ENCODE assay signal across 9 cellular contexts in genomic region chr2:33372940-33373553, GRCh38.
DNase-seq lines count a peak whose midpoint lies in the region; ATAC-seq and TF ChIP-seq lines count a peak whose summit lies in the region.
"Had no signal": no experiment of that assay in that cellular context is flagged by ENCODE, and none has a peak within 500 bp of the region (broad histone marks: within the 10 kb centered on the region; RNA-seq: fewer than 3 reads in every experiment).

No MANE protein-coding gene starts in this region.

- no peaks in the 10 kb centered on the region for H3K9me3 Mint-ChIP-seq in CD4-positive, alpha-beta T cell
- no peaks in the 10 kb centered on the region for H3K9me3 Mint-ChIP-seq in stimulated activated naive B cell treated with anti-CD40 and anti-IgM and Interleukin-4, amounts not matched to agents 10 μg/mL and 1 μg/mL and 100 μg/mL, for 72 hours

- H3K36me3 Mint-ChIP-seq in CD4-positive, alpha-beta T cell (ENCODE audit: low read depth), result no peaks in the 10 kb centered on the region
- no peaks in the 10 kb centered on the region for H3K36me3 Mint-ChIP-seq in stimulated activated naive B cell treated with anti-CD40 and anti-IgM and Interleukin-4, amounts not matched to agents 10 μg/mL and 1 μg/mL and 100 μg/mL, for 72 hours

- POLR2A ChIA-PET in CD4-positive, alpha-beta T cell (lab: Charles Lee), result no interaction called here

- intact Hi-C loops in CD4-positive, alpha-beta T cell (cut with DNase I, micrococcal nuclease), result loop anchor here in 1 of 2 experiments (2.0 to 10.0 kb wide), 2 partner anchors 212 to 818 kb away; no protein-coding TSS in a partner anchor

- H3K27me3 Mint-ChIP-seq in CD4-positive, alpha-beta T cell, result no peaks in the 10 kb centered on the region
- no peaks in the 10 kb centered on the region for H3K27me3 Mint-ChIP-seq in stimulated activated naive B cell treated with anti-CD40 and anti-IgM and Interleukin-4, amounts not matched to agents 10 μg/mL and 1 μg/mL and 100 μg/mL, for 72 hours

- H3K27me3 ChIP-seq in CD4-positive, alpha-beta T cell (ENCODE audit: control insufficient read depth, insufficient read depth, low read length), result no peaks in the 10 kb centered on the region
- H3K27me3 ChIP-seq: SJCRH30 had no signal

- peak in 1 of 10 experiments; percentile 5 for DNase-seq in CD4-positive, alpha-beta T cell
- DNase-seq in GM13977 (ENCODE audit: low spot score) (peak; percentile 64), NCI-H1092 (lab: John Stamatoyannopoulos, UW) (peak; percentile 3), hepatic stellate cell (ENCODE audit: low spot score) (peak; percentile 12), NCI-H226 (no peak)
- no peak for DNase-seq in stimulated activated naive B cell treated with anti-CD40 and anti-IgM and Interleukin-4, amounts not matched to agents 10 μg/mL and 1 μg/mL and 100 μg/mL, for 72 hours

- no peaks in the 10 kb centered on the region for H3K9me3 ChIP-seq in CD4-positive, alpha-beta T cell (ENCODE audit: control insufficient read depth, low read length)
- H3K9me3 ChIP-seq: SJCRH30 had no signal

- in situ Hi-C loops in GM13977 (cut with MboI; ENCODE audit: low pct_unique_long_range_greater_than_20kb, low sequenced_read_pairs, unreplicated experiment), result loop anchor here (25.0 kb wide), 1 partner anchor 586 kb away; no protein-coding TSS in a partner anchor

- H3K27ac Mint-ChIP-seq in CD4-positive, alpha-beta T cell, result no peak overlapping the region
- H3K27ac Mint-ChIP-seq in stimulated activated naive B cell treated with anti-CD40 and anti-IgM and Interleukin-4, amounts not matched to agents 10 μg/mL and 1 μg/mL and 100 μg/mL, for 72 hours, result no peak overlapping the region

- no peaks in the 10 kb centered on the region for H3K4me1 Mint-ChIP-seq in CD4-positive, alpha-beta T cell (ENCODE audit: low read depth)
- H3K4me1 Mint-ChIP-seq in stimulated activated naive B cell treated with anti-CD40 and anti-IgM and Interleukin-4, amounts not matched to agents 10 μg/mL and 1 μg/mL and 100 μg/mL, for 72 hours, result peaks cover 0 to 5% of the 10 kb centered on the region in 2 donors

- CTCF ChIA-PET in CD4-positive, alpha-beta T cell (lab: Charles Lee), result no interaction called here

- no peak for ATAC-seq in CD4-positive, alpha-beta T cell (ENCODE audit: poor library complexity)
- peak; percentile 57 to 61 for ATAC-seq in stimulated activated naive B cell treated with anti-CD40 and anti-IgM and Interleukin-4, amounts not matched to agents 10 μg/mL and 1 μg/mL and 100 μg/mL, for 72 hours (replicated peaks)
- ATAC-seq in HG03196 (IDR thresholded peaks at IDR 0.05; ENCODE audit: unreplicated experiment), result no peak

- no peak overlapping the region for H3K4me3 Mint-ChIP-seq in CD4-positive, alpha-beta T cell
- H3K4me3 Mint-ChIP-seq in stimulated activated naive B cell treated with anti-CD40 and anti-IgM and Interleukin-4, amounts not matched to agents 10 μg/mL and 1 μg/mL and 100 μg/mL, for 72 hours, result no peak overlapping the region

- no peak overlapping the region for H3K27ac ChIP-seq in CD4-positive, alpha-beta T cell (ENCODE audit: low read depth, low read length)
- H3K27ac ChIP-seq in VCaP, result no peak overlapping the region
- H3K27ac ChIP-seq: SJCRH30 had no signal

- peak; percentile 69 for TF ChIP-seq CTCF in CD4-positive, alpha-beta T cell (IDR thresholded peaks at IDR 0.05)
- TF ChIP-seq CTCF in GM13977 (IDR thresholded peaks at IDR 0.05; ENCODE audit: extremely low read depth, insufficient read depth, missing control alignments), result peak; percentile 75
- TF ChIP-seq CTCF in VCaP (conservative IDR thresholded peaks at IDR 0.05), result peak; percentile 88

Comparison
In these comparisons a context has a peak if more than half of its experiments do, and no peak if none do; other contexts are left out.
1. ATAC-seq: peak in stimulated activated naive B cell treated with anti-CD40 and anti-IgM and Interleukin-4, amounts not matched to agents 10 μg/mL and 1 μg/mL and 100 μg/mL, for 72 hours (2 of 2); none in CD4-positive, alpha-beta T cell (single experiment) and HG03196 (single experiment).
2. DNase-seq: peak in GM13977 (single experiment), NCI-H1092 (single experiment) and hepatic stellate cell (single experiment); none in stimulated activated naive B cell treated with anti-CD40 and anti-IgM and Interleukin-4, amounts not matched to agents 10 μg/mL and 1 μg/mL and 100 μg/mL, for 72 hours (single experiment) and NCI-H226 (single experiment).
3. Peak in every context shown above with its lines, with median percentiles within 50 percentile points of each other: CTCF ChIP-seq.